In the genomic region with DNA sequence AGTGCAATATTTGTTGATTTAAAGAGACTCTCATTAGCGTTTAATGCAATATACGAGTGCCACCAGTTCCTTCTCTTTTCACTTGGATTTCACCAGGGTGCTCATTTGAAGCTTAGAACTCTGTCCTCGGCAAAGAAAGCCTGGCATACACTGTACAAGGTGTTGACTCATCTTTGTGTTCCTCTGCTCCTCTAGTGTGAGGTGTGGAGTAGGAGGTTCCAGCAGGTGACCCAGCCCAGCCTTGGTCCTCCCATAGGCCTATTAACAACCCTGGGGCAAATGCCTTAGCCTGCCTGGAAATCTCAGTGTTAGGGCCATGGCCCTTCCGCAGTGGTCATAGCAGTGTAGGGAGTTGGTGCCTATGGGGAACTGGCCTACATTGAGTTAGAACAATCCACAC, we compare ENCODE assay signal across 31 cellular contexts.
"Had no signal": no experiment of that assay in that cellular context is flagged by ENCODE, and none has a peak within 500 bp of the region (broad histone marks: within the 10 kb centered on the region; RNA-seq: fewer than 3 reads in every experiment).

No MANE protein-coding gene starts in this region.

- H3K36me3 ChIP-seq: brain microvascular endothelial cell had no signal

- H3K27me3 ChIP-seq: brain microvascular endothelial cell, cardiac muscle cell had no signal

- H3K9me3 Mint-ChIP-seq: activated CD4-positive, alpha-beta T cell treated with anti-CD3 and anti-CD28 coated beads, Interleukin-2, amount 10 ng/mL, durations not matched to agents 24 days and 14 days; activated CD8-positive, alpha-beta T cell treated with anti-CD3 and anti-CD28 coated beads for 36 hours; activated naive CD4-positive, alpha-beta T cell treated with anti-CD3 and anti-CD28 coated beads, Interleukin-2, amount 50 U/mL, for 72 hours; activated T-cell treated with anti-CD3 and anti-CD28 coated beads, Interleukin-2, amount 50 U/mL, for 24 hours; activated T-helper 2 cell treated with anti-CD3 and anti-CD28 coated beads, Interferon-gamma antibody, Interleukin-2, Interleukin-4, amounts not matched to agents 10 μg/mL and 5 μg/mL and 100 μg/mL, durations not matched to agents 14 hours and 24 hours and 36 hours had no signal

- H3K4me3 Mint-ChIP-seq: activated CD4-positive, alpha-beta T cell treated with anti-CD3 and anti-CD28 coated beads, Interleukin-2, amount 10 ng/mL, durations not matched to agents 24 days and 14 days; activated CD8-positive, alpha-beta T cell treated with anti-CD3 and anti-CD28 coated beads for 36 hours; activated T-cell treated with anti-CD3 and anti-CD28 coated beads, Interleukin-2, amount 50 U/mL, for 24 hours had no signal

- H3K27ac ChIP-seq: brain microvascular endothelial cell, cardiac muscle cell, KMS-11, PC-9, RWPE1 had no signal

- H3K27ac Mint-ChIP-seq: activated CD4-positive, alpha-beta T cell treated with anti-CD3 and anti-CD28 coated beads, Interleukin-2, amount 10 ng/mL, durations not matched to agents 24 days and 14 days; activated CD8-positive, alpha-beta T cell treated with anti-CD3 and anti-CD28 coated beads for 36 hours; activated naive CD4-positive, alpha-beta T cell treated with anti-CD3 and anti-CD28 coated beads, Interleukin-2, amount 50 U/mL, for 72 hours; activated T-cell treated with anti-CD3 and anti-CD28 coated beads, Interleukin-2, amount 50 U/mL, for 24 hours; activated T-helper 2 cell treated with anti-CD3 and anti-CD28 coated beads, Interferon-gamma antibody, Interleukin-2, Interleukin-4, amounts not matched to agents 10 μg/mL and 5 μg/mL and 100 μg/mL, durations not matched to agents 14 hours and 24 hours and 36 hours had no signal

- H3K4me3 ChIP-seq: cardiac muscle cell, PC-9 had no signal

- ATAC-seq: activated CD8-positive, alpha-beta T cell treated with anti-CD3 and anti-CD28 coated beads for 36 hours; activated naive CD4-positive, alpha-beta T cell treated with anti-CD3 and anti-CD28 coated beads, Interleukin-2, amount 50 U/mL, for 72 hours had no signal

- FAIRE-seq: RCC 7860 had no signal

- DNase-seq: activated CD4-positive, alpha-beta T cell treated with anti-CD3 and anti-CD28 coated beads, Interleukin-2, amount 10 ng/mL, durations not matched to agents 24 days and 14 days; activated CD4-positive, alpha-beta T cell treated with anti-CD3 and anti-CD28 coated beads, Interleukin-2, amount 50 U/mL, for 4 hours; activated CD8-positive, alpha-beta T cell treated with anti-CD3 and anti-CD28 coated beads for 36 hours; activated gamma-delta T cell; activated naive CD4-positive, alpha-beta T cell treated with Interleukin-2 at 50 U/mL for 16 hours; activated T-cell treated with anti-CD3 and anti-CD28 coated beads, Interleukin-2, amount 50 U/mL, for 24 hours; amniotic stem cell; aorta; brain microvascular endothelial cell; NCI-H1092 treated with DMSO at 0.1 percent for 48 hours; NCI-H1417; NCI-H146; NCI-H187 treated with DMSO at 0.1 percent for 48 hours; NCI-H2081; NCI-H2171 treated with DMSO at 0.1 percent for 48 hours; NCI-H345; NCI-H526; NCI-H748 treated with DMSO at 0.1 percent for 48 hours; NK-92 treated with Interleukin-12 subunit alpha and Interleukin-12 subunit beta, amount 100 ng/mL, for 24 hours; Right ventricle myocardium superior; SW 1271; T-helper 1 cell; T-helper 2 cell; T-helper 9 cell had no signal

- H3K27me3 Mint-ChIP-seq: activated CD4-positive, alpha-beta T cell treated with anti-CD3 and anti-CD28 coated beads, Interleukin-2, amount 10 ng/mL, durations not matched to agents 24 days and 14 days; activated CD8-positive, alpha-beta T cell treated with anti-CD3 and anti-CD28 coated beads for 36 hours; activated T-cell treated with anti-CD3 and anti-CD28 coated beads, Interleukin-2, amount 50 U/mL, for 24 hours had no signal
